Comparison of ENCODE assay signal across 8 cellular contexts in the genomic region with DNA sequence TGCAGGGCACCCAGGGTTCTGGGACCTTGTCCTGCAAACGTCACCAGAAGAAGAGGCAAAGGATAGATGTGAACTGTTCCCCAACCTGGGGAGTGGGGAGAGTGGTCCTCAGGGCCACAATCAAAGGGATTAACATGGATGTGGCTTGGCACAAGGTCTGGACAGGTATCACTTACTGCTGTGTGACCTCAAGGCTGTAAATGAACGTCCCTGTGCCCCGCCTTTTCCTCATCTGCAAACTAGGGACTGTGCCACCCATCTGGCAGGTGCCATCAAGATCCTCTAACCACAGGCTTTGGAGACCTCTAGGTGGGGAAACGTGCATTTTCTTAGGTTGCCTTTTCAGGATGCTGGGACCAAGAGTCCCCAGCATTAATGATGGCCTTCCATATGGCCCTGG. TPM values are rescaled to one million over a fixed set of nuclear protein-coding genes. Genes with fewer than 3 reads are reported as not detected.
"Had no signal": no experiment of that assay in that cellular context is flagged by ENCODE, and none has a peak within 500 bp of the region (broad histone marks: within the 10 kb centered on the region; RNA-seq: fewer than 3 reads in every experiment).

No MANE protein-coding gene starts in this region.

- DNase-seq: GM23248, GOT3, H7, HFFc6, KBM-7 had no signal

- H3K27ac ChIP-seq: GM23248 had no signal

- H3K4me1 ChIP-seq: HAP-1 had no signal

- H3K9me3 ChIP-seq: HAP-1 had no signal

- H3K4me3 ChIP-seq: GM23248, HAP-1 had no signal

- H3K9ac ChIP-seq: GM23248 had no signal

- H3K36me3 ChIP-seq: HAP-1 had no signal

- H2AFZ ChIP-seq: GM23248 had no signal

RNA-seq across cellular contexts. Expression of a gene that starts 25.1 kb away (rescaled TPM):
- total RNA-seq: GM23248, H4, H7, HFFc6, HT-29 had no signal
